Comparison of ENCODE assay signal across 14 cellular contexts in genomic region chr9:98094851-98095250, GRCh38. TPM values are rescaled to one million over a fixed set of nuclear protein-coding genes. Genes with fewer than 3 reads are reported as not detected.
DNase-seq lines count a peak whose midpoint lies in the region; ATAC-seq and TF ChIP-seq lines count a peak whose summit lies in the region.
"Had no signal": no experiment of that assay in that cellular context is flagged by ENCODE, and none has a peak within 500 bp of the region (broad histone marks: within the 10 kb centered on the region; RNA-seq: fewer than 3 reads in every experiment).

No MANE protein-coding gene starts in this region.

- no peaks in the 10 kb centered on the region for H3K9me3 Mint-ChIP-seq in T-cell
- H3K9me3 Mint-ChIP-seq in effector memory CD8-positive, alpha-beta T cell: no peaks in the 10 kb centered on the region

- no peak for TF ChIP-seq POLR2A in transverse colon (IDR thresholded peaks at IDR 0.05)

- H3K36me3 ChIP-seq in transverse colon: no peaks in the 10 kb centered on the region

- H3K4me1 ChIP-seq in transverse colon: peaks cover 0 to 8% (median 5%) of the 10 kb centered on the region in 4 donors

- 96% methylated on average over 16 of the region's 16 CpGs; no CpG with 5 or more reads in 1 of the 2 donors for WGBS in transverse colon (ENCODE audit: low coverage in 1 of 2), 2 donors

- peaks cover 65 to 83% (median 71%) of the 10 kb centered on the region in 3 donors for H3K4me1 Mint-ChIP-seq in T-cell
- H3K4me1 Mint-ChIP-seq in effector memory CD8-positive, alpha-beta T cell (ENCODE audit: low read depth in 2 of 2): peaks cover 29 to 54% of the 10 kb centered on the region in 2 donors

- peaks cover 62% of the 10 kb centered on the region for H3K36me3 Mint-ChIP-seq in T-cell
- H3K36me3 Mint-ChIP-seq in effector memory CD8-positive, alpha-beta T cell (ENCODE audit: insufficient read depth): peaks cover 36% of the 10 kb centered on the region

- CTCF ChIA-PET in T-cell (lab: Charles Lee): no interaction called here

- no peak overlapping the region for H3K4me3 ChIP-seq in transverse colon
- H3K4me3 ChIP-seq: BLaER1 treated with 17β-estradiol and CSF1 and Interleukin-3, amounts not matched to agents 10 nM and 100 nM had no signal

- intact Hi-C loops in transverse colon (cut with DNase I; ENCODE audit: low total_unique reads): no loop called here

- H3K27ac Mint-ChIP-seq in T-cell: peak overlapping the region; percentile 78 to 84
- peak overlapping the region; percentile 60 to 84 for H3K27ac Mint-ChIP-seq in effector memory CD8-positive, alpha-beta T cell

- H3K9me3 ChIP-seq in transverse colon: no peaks in the 10 kb centered on the region
- H3K9me3 ChIP-seq: BLaER1 treated with 17β-estradiol and CSF1 and Interleukin-3, amounts not matched to agents 10 nM and 100 nM had no signal

- POLR2A ChIA-PET in T-cell (lab: Charles Lee): no interaction called here

- no peak for ATAC-seq in T-cell (replicated peaks in 1 of 4)
- no peak for ATAC-seq in effector memory CD8-positive, alpha-beta T cell (replicated peaks)
- no peak for ATAC-seq in omental fat pad (ENCODE audit: low FRiP score)

- TF ChIP-seq EP300 in transverse colon (IDR thresholded peaks at IDR 0.05; ENCODE audit: low read depth): no peak

- no peak for TF ChIP-seq CTCF in transverse colon (IDR thresholded peaks at IDR 0.05)
- TF ChIP-seq CTCF in omental fat pad (IDR thresholded peaks at IDR 0.05): no peak

- H3K27me3 ChIP-seq in transverse colon: no peaks in the 10 kb centered on the region
- H3K27me3 ChIP-seq: BLaER1 treated with 17β-estradiol and CSF1 and Interleukin-3, amounts not matched to agents 10 nM and 100 nM had no signal

- in situ Hi-C loops in transverse colon (cut with MboI; ENCODE audit: low pct_ligation_motif_present in 1 of 4, low pct_unique_long_range_greater_than_20kb in 1 of 4, low sequenced_read_pairs in 3 of 4): loop anchor here in 2 of 4 donors (25.0 kb wide), 2 partner anchors 108 to 167 kb away; partner anchors contain the start of genes ANP32B (in 1 of the 2) and TBC1D2 (in 1 of the 2)

- H3K4me3 Mint-ChIP-seq in T-cell: no peak overlapping the region
- no peak overlapping the region for H3K4me3 Mint-ChIP-seq in effector memory CD8-positive, alpha-beta T cell

- peak; percentile 50 for DNase-seq in activated effector memory CD4-positive, alpha-beta T cell treated with anti-CD3 and anti-CD28 coated beads, Interleukin-2, amount 50 U/mL, for 16 hours
- no peak for DNase-seq in activated effector memory CD4-positive, alpha-beta T cell treated with Interleukin-2 at 50 U/mL for 16 hours
- DNase-seq in T-cell (no peak), transverse colon (peak; percentile 3), omental fat pad (ENCODE audit: low spot score) (no peak), NCI-H2081 (lab: John Stamatoyannopoulos, UW) (no peak)
- DNase-seq in effector memory CD8-positive, alpha-beta T cell: no peak
- DNase-seq: DMS79 treated with DMSO at 0.1 percent for 48 hours, GOT3, NCI-H1092 treated with DMSO at 0.1 percent for 48 hours, NCI-H748 treated with DMSO at 0.1 percent for 48 hours, RPMI8226, SHP77 treated with DMSO at 0.1 percent for 48 hours had no signal

- H3K27ac ChIP-seq in transverse colon: no peak overlapping the region
- H3K27ac ChIP-seq: BLaER1 treated with 17β-estradiol and CSF1 and Interleukin-3, amounts not matched to agents 10 nM and 100 nM had no signal

- no peaks in the 10 kb centered on the region for H3K27me3 Mint-ChIP-seq in T-cell
- no peaks in the 10 kb centered on the region for H3K27me3 Mint-ChIP-seq in effector memory CD8-positive, alpha-beta T cell

RNA-seq across cellular contexts. Expression of gene TRIM14, which starts 24.2 kb away (rescaled TPM):
- total RNA-seq in T-cell: 10 to 100 TPM; 75.7 to 98.9 (median 85.3) TPM
- 10 to 100 TPM; 28.7 to 58.7 (median 53.8) TPM for total RNA-seq in transverse colon
- total RNA-seq in omental fat pad: 10 to 100 TPM; 11.7 to 25.4 (median 17.0) TPM

RNA-seq across cellular contexts. Expression of gene NANS, which starts 38.3 kb away (rescaled TPM):
- 10 to 100 TPM; 21.7 to 57.5 (median 27.6) TPM for total RNA-seq in T-cell
- total RNA-seq in transverse colon: 100 to 1,000 TPM in 3 of 4 donors, 10 to 100 TPM in 1; 86.6 to 319 (median 269) TPM
- 100 to 1,000 TPM in 1 of 4 donors, 10 to 100 TPM in 3; 57.1 to 104 (median 60.4) TPM for total RNA-seq in omental fat pad

Comparison
In these comparisons a context has a peak if more than half of its experiments do, and no peak if none do; other contexts are left out.
1. DNase-seq: peak in activated effector memory CD4-positive, alpha-beta T cell treated with anti-CD3 and anti-CD28 coated beads, Interleukin-2, amount 50 U/mL, for 16 hours (single experiment) and transverse colon (single experiment); none in activated effector memory CD4-positive, alpha-beta T cell treated with Interleukin-2 at 50 U/mL for 16 hours (single experiment), T-cell (0 of 34), effector memory CD8-positive, alpha-beta T cell (0 of 3), omental fat pad (single experiment) and NCI-H2081 (0 of 2).